In genomic region chr9:5631021-5631420, GRCh38 we compare ENCODE assay signal across 11 cellular contexts. TPM values are rescaled to one million over a fixed set of nuclear protein-coding genes. Genes with fewer than 3 reads are reported as not detected.
DNase-seq lines count a peak whose midpoint lies in the region; ATAC-seq, FAIRE-seq and TF ChIP-seq lines count a peak whose summit lies in the region.
"Had no signal": no experiment of that assay in that cellular context is flagged by ENCODE, and none has a peak within 500 bp of the region (broad histone marks: within the 10 kb centered on the region; RNA-seq: fewer than 3 reads in every experiment).

No MANE protein-coding gene starts in this region.

- ATAC-seq in HCT116 = no peak
- ATAC-seq in GM12878 = no peak
- no peak for ATAC-seq in HG03457 (IDR thresholded peaks at IDR 0.05; ENCODE audit: unreplicated experiment)
- ATAC-seq: CD8-positive, alpha-beta T cell had no signal

- H2AFZ ChIP-seq in HCT116 (ENCODE audit: low read depth, low read length, poor library complexity, severe bottlenecking) (no peak overlapping the region), GM12878 (ENCODE audit: control insufficient read depth, low read depth, low read length) (no peak overlapping the region), mesenchymal stem cell (ENCODE audit: low read depth, low read length) (no peak overlapping the region)

- 42% methylated on average over 1 of the region's 1 CpG for WGBS in GM12878 (ENCODE audit: insufficient coverage, insufficient replicate concordance, low lambda C conversion rate, missing lambda C conversion rate)
- WGBS in mesenchymal stem cell = no CpG with 5 or more reads among the region's 1 CpG

- no peak overlapping the region for H2BK5ac ChIP-seq in mesenchymal stem cell (ENCODE audit: low read depth, low read length, poor library complexity, severe bottlenecking)

- H4K20me1 ChIP-seq in HCT116 (ENCODE audit: insufficient read depth) = no peaks in the 10 kb centered on the region
- H4K20me1 ChIP-seq in GM12878 (ENCODE audit: control insufficient read depth, insufficient read depth) = no peaks in the 10 kb centered on the region

- no peak overlapping the region for H2AK5ac ChIP-seq in mesenchymal stem cell (ENCODE audit: low read length, severe bottlenecking)

- H3K36me3 ChIP-seq in HCT116 (ENCODE audit: control insufficient read depth in 1 of 2, insufficient read depth in 2 of 2, low read length in 2 of 2) (peaks cover 0 to 3% of the 10 kb centered on the region in 2 experiments; a peak in 1 of 4 replicates), GM12878 (ENCODE audit: control insufficient read depth in 2 of 2, insufficient read depth in 2 of 2, low read length in 1 of 2) (no peaks in the 10 kb centered on the region), mesenchymal stem cell (ENCODE audit: control insufficient read depth in 1 of 2, insufficient read depth in 2 of 2, low read depth in 1 of 2, low read length in 2 of 2) (no peaks in the 10 kb centered on the region)

- H3K9ac ChIP-seq in HCT116 (ENCODE audit: low read length) = no peak overlapping the region
- H3K9ac ChIP-seq in GM12878 (ENCODE audit: control insufficient read depth, insufficient read depth, low read length) = peak overlapping the region; percentile 48
- peak overlapping the region; percentile 98 for H3K9ac ChIP-seq in mesenchymal stem cell (ENCODE audit: low read length)

- peaks cover 75% of the 10 kb centered on the region for H3K79me2 ChIP-seq in HCT116 (ENCODE audit: insufficient read depth, low read length)
- H3K79me2 ChIP-seq in GM12878 (ENCODE audit: control insufficient read depth, insufficient read depth, low read length) = peaks cover 87% of the 10 kb centered on the region

- SMC1A ChIA-PET in GM12878 (lab: Charles Lee; ENCODE audit: uncharacterized antibody, unreplicated experiment) = interaction anchor here (0.5 to 3.3 kb wide), 12 partner anchors 15 to 156 kb away, joined by 3 to 16 read pairs (median 4); no protein-coding TSS in a partner anchor

- H3K18ac ChIP-seq in mesenchymal stem cell (ENCODE audit: low read depth in 1 of 2, low read length in 2 of 2) = no peak overlapping the region

- POLR2A ChIA-PET in HCT116 (lab: Charles Lee) = no interaction called here
- POLR2A ChIA-PET in GM12878 (lab: Charles Lee) = interaction anchor here (0.7 to 1.5 kb wide), 5 partner anchors 25 to 120 kb away, joined by 3 to 5 read pairs (median 4); no protein-coding TSS in a partner anchor

- H3K4me2 ChIP-seq in HCT116 (ENCODE audit: low read length) = peak overlapping the region; percentile 87
- peak overlapping the region; percentile 95 for H3K4me2 ChIP-seq in GM12878 (ENCODE audit: control insufficient read depth, insufficient read depth)
- H3K4me2 ChIP-seq in mesenchymal stem cell (ENCODE audit: low read length, poor library complexity, severe bottlenecking) = peak overlapping the region; percentile 17

- CTCF ChIA-PET in HCT116 (lab: Charles Lee) (interaction anchor here (1.2 kb wide), 1 partner anchor 30 kb away, joined by 5 read pairs; no protein-coding TSS in a partner anchor), GM12878 (lab: Yijun Ruan, JAX) (interaction anchor here (1.2 to 2.6 kb wide), 2 partner anchors 11 to 41 kb away, joined by 3 to 7 read pairs; no protein-coding TSS in a partner anchor)

- peaks cover 4% of the 10 kb centered on the region for H3K79me1 ChIP-seq in mesenchymal stem cell (replicated peaks; ENCODE audit: low read length, poor library complexity, severe bottlenecking)

- no peak overlapping the region for H2BK12ac ChIP-seq in mesenchymal stem cell (ENCODE audit: low read length in 2 of 2)

- H3K9me3 ChIP-seq in HCT116 (ENCODE audit: control insufficient read depth in 1 of 2, insufficient read depth in 1 of 2, low read depth in 1 of 2, low read length in 2 of 2) = peaks cover 5 to 7% of the 10 kb centered on the region in 2 experiments; a peak in 3 of 4 replicates
- H3K9me3 ChIP-seq in GM12878 (replicated peaks; ENCODE audit: control insufficient read depth, insufficient read depth, low read length) = peaks cover 13% of the 10 kb centered on the region
- H3K9me3 ChIP-seq in mesenchymal stem cell (ENCODE audit: control insufficient read depth, low read length) = peaks cover 11% of the 10 kb centered on the region

- H3K23ac ChIP-seq in mesenchymal stem cell (ENCODE audit: low read length in 2 of 2) = no peak overlapping the region

- no peak overlapping the region for H2BK120ac ChIP-seq in mesenchymal stem cell (ENCODE audit: low read depth, low read length)

- BruUV-seq in HCT116 (replicated peaks; lab: Mats Ljungman, UMichigan) = no TSS peak
- no TSS peak for BruUV-seq in GM12878 (replicated peaks; lab: Mats Ljungman, UMichigan)

- no peak overlapping the region for H4K8ac ChIP-seq in mesenchymal stem cell (ENCODE audit: low read length)

- no peaks in the 10 kb centered on the region for H3K9me2 ChIP-seq in HCT116 (ENCODE audit: insufficient read depth)

- no peak for FAIRE-seq in GM12878 (lab: Jason Lieb, UNC)

- no peak for TF ChIP-seq EP300 in GM12878 (IDR thresholded peaks at IDR 0.05; ENCODE audit: borderline replicate concordance in 1 of 2, control insufficient read depth in 1 of 2, low read depth in 2 of 2, low read length in 2 of 2)

- H3K4ac ChIP-seq in mesenchymal stem cell (ENCODE audit: low read depth in 1 of 2, low read length in 2 of 2) = no peak overlapping the region

- no peak overlapping the region for H3K14ac ChIP-seq in mesenchymal stem cell (ENCODE audit: low read length in 2 of 2)

- no peak overlapping the region for H4K91ac ChIP-seq in mesenchymal stem cell (ENCODE audit: low read length)

- DNase-seq in ACHN = peak; percentile 29
- no peak for DNase-seq in HCT116 (ENCODE audit: low read depth, low spot score)
- no peak for DNase-seq in GM12878 (ENCODE audit: low read depth, low spot score)
- DNase-seq in mesenchymal stem cell = no peak
- DNase-seq in H4 (ENCODE audit: low spot score) = no peak
- DNase-seq in hypothalamus (lab: John Stamatoyannopoulos, UW) = no peak
- no peak for DNase-seq in amniotic stem cell (lab: John Stamatoyannopoulos, UW)
- DNase-seq: CD8-positive, alpha-beta T cell; NCI-H526; stimulated activated CD4-positive, alpha-beta T cell treated with anti-CD3 and anti-CD28 coated beads, Interleukin-4, amount 100 ng/mL, for 4 hours had no signal

- intact Hi-C loops in HCT116 (cut with micrococcal nuclease) = no loop called here
- intact Hi-C loops in GM12878 (cut with micrococcal nuclease; ENCODE audit: unreplicated experiment) = loop anchor here (5.0 kb wide), 2 partner anchors 66 to 81 kb away; no protein-coding TSS in a partner anchor

- RAD21 ChIA-PET in HCT116 (lab: Charles Lee; ENCODE audit: low non-redundant PET in 1 of 2, low total read pairs in 2 of 2, uncharacterized antibody in 2 of 2, unreplicated experiment in 2 of 2) (no interaction called here), GM12878 (lab: Charles Lee; ENCODE audit: unreplicated experiment) (interaction anchor here (0.9 to 2.8 kb wide), 4 partner anchors 23 to 101 kb away, joined by 3 to 14 read pairs (median 4); no protein-coding TSS in a partner anchor)

- H3K27ac ChIP-seq in HCT116 (ENCODE audit: low read depth, low read length) (no peak overlapping the region), GM12878 (ENCODE audit: control insufficient read depth, insufficient read depth) (peak overlapping the region; percentile 2; the same call in 1 of the 2 replicates), mesenchymal stem cell (ENCODE audit: low read length, poor library complexity, severe bottlenecking) (peak overlapping the region; percentile 8)

- in situ Hi-C loops in ACHN (cut with HindIII; ENCODE audit: low pct_ligation_motif_present, low pct_unique_long_range_greater_than_20kb, low sequenced_read_pairs) = no loop called here
- in situ Hi-C loops in GM12878 (cut with MboI) = no loop called here

- H3K4me3 ChIP-seq in HCT116 (replicated peaks in 1 of 2; ENCODE audit: low read depth in 1 of 2, low read length in 2 of 2) (peak overlapping the region in 1 of 2 experiments; percentile 93; a peak in 1 of 4 replicates), GM12878 (peak overlapping the region; percentile 98), mesenchymal stem cell (ENCODE audit: insufficient read depth in 1 of 2, low read depth in 1 of 2, low read length in 2 of 2) (peak overlapping the region in 1 of 2 experiments; percentile 89)

- peaks cover 39 to 51% of the 10 kb centered on the region in 2 experiments for H3K4me1 ChIP-seq in HCT116 (ENCODE audit: control insufficient read depth in 1 of 2, insufficient read depth in 2 of 2, low read length in 2 of 2)
- peaks cover 14% of the 10 kb centered on the region; the same call in 1 of the 2 replicates for H3K4me1 ChIP-seq in GM12878 (ENCODE audit: control insufficient read depth, insufficient read depth, low read length)
- H3K4me1 ChIP-seq in mesenchymal stem cell (ENCODE audit: control insufficient read depth, insufficient read depth, low read depth, low read length) = peaks cover 6% of the 10 kb centered on the region

- H2BK15ac ChIP-seq in mesenchymal stem cell (ENCODE audit: low read depth, poor library complexity, severe bottlenecking) = no peak overlapping the region

- no peak for TF ChIP-seq RAD21 in HCT116 (IDR thresholded peaks at IDR 0.05; ENCODE audit: low read depth)
- no peak for TF ChIP-seq RAD21 in GM12878 (IDR thresholded peaks at IDR 0.05; ENCODE audit: insufficient read depth, low read depth, low read length)

- TF ChIP-seq CTCF in HCT116 (IDR thresholded peaks at IDR 0.05 in 2 of 3, conservative IDR thresholded peaks at IDR 0.05 in 1 of 3; ENCODE audit: borderline replicate concordance in 1 of 3, insufficient read depth in 1 of 3, low read depth in 2 of 3, low read length in 2 of 3) = no peak
- TF ChIP-seq CTCF in GM12878 (IDR thresholded peaks at IDR 0.05 in 2 of 3, conservative IDR thresholded peaks at IDR 0.05 in 1 of 3; ENCODE audit: control insufficient read depth in 2 of 3, extremely low read depth in 1 of 3, insufficient read depth in 1 of 3, low read depth in 3 of 3, low read length in 3 of 3) = no peak

- TF ChIP-seq POLR2A in HCT116 (IDR thresholded peaks at IDR 0.05; ENCODE audit: borderline replicate concordance, extremely low read depth, insufficient read depth, insufficient read length) = no peak
- TF ChIP-seq POLR2A in GM12878 (IDR thresholded peaks at IDR 0.05; ENCODE audit: low read depth, low read length) = no peak

- H3K27me3 ChIP-seq in HCT116 (ENCODE audit: insufficient read depth, low read length) (no peaks in the 10 kb centered on the region), GM12878 (replicated peaks in 1 of 2; ENCODE audit: control insufficient read depth in 2 of 2, insufficient read depth in 2 of 2, low read length in 1 of 2) (no peaks in the 10 kb centered on the region), mesenchymal stem cell (ENCODE audit: control insufficient read depth in 1 of 2, insufficient read depth in 1 of 2, low read length in 2 of 2) (no peaks in the 10 kb centered on the region)

RNA-seq across cellular contexts. Expression of gene RIC1, which starts 2.1 kb away (rescaled TPM):
- 25.5 TPM for total RNA-seq in HCT116 (2021; ENCODE audit: unreplicated experiment)
- 16.1 and 17.1 TPM in 2 replicates for polyA plus RNA-seq in HCT116 (2012)
- total RNA-seq in GM12878 (2013; cell fraction: nucleolus; rRNA removed) = 271 and 292 TPM in 2 replicates
- 42.9 and 45.1 TPM in 2 replicates for total RNA-seq in GM12878 (2014; rRNA removed)
- total RNA-seq in GM12878 (2014; rRNA removed; fragmentation: Illumina TruSeq; extraction: Trizol) = 38.0 and 43.0 TPM in 2 replicates
- total RNA-seq in GM12878 (2021) = 32.3 and 33.8 TPM in 2 replicates
- 14.7 TPM for polyA plus RNA-seq in GM12878 (2011; ENCODE audit: low read depth)
- 59.8 and 70.1 TPM in 2 replicates for polyA plus RNA-seq in GM12878 (2011; rRNA removed)
- polyA plus RNA-seq in GM12878 (2011; cell fraction: cytosol; rRNA removed) = 41.9 and 45.6 TPM in 2 replicates
- 113 and 151 TPM in 2 replicates for polyA plus RNA-seq in GM12878 (2011; cell fraction: nucleus; rRNA removed)
- polyA plus RNA-seq in GM12878 (2012) = 17.9 and 22.3 TPM in 2 replicates
- polyA plus RNA-seq in GM12878 (2014; fragmentation: Illumina TruSeq; extraction: Trizol) = 34.6 and 36.9 TPM in 2 replicates
- 1 to 10 TPM; 6.2 to 7.1 TPM for polyA plus RNA-seq in GM12878 (2014; fragmentation: Nextera tagmentation; extraction: Ambion mirVana)
- 28.0 and 32.8 TPM in 2 replicates for polyA plus RNA-seq in GM12878 (2014; rRNA removed)
- polyA plus RNA-seq in GM12878 (2016; fragmentation: Nextera tagmentation; extraction: Ambion mirVana) = 10 to 100 TPM; 17.8 to 18.9 TPM
- 158 and 166 TPM in 2 replicates for polyA minus RNA-seq in GM12878 (2011; rRNA and poly(A)+ RNA removed)
- polyA minus RNA-seq in GM12878 (2011; cell fraction: cytosol; rRNA and poly(A)+ RNA removed) = 30.1 and 36.8 TPM in 2 replicates
- 156 and 211 TPM in 2 replicates for polyA minus RNA-seq in GM12878 (2011; cell fraction: nucleus; rRNA and poly(A)+ RNA removed)
- polyA plus RNA-seq in mesenchymal stem cell (2013, experiment 1 of 2) = 16.4 TPM
- polyA plus RNA-seq in mesenchymal stem cell (2013, experiment 2 of 2) = 16.7 TPM
- 7.3 and 10.1 TPM in 2 replicates for total RNA-seq in H4 (2014; rRNA removed; shearing (Covaris generic))

Comparison
In these comparisons a context has a peak if more than half of its experiments do, and no peak if none do; other contexts are left out.
1. H3K4me2 ChIP-seq: peak in every context shown above with its lines; median percentile 95 in GM12878; 87 in HCT116; 17 in mesenchymal stem cell.